In the genomic region with DNA sequence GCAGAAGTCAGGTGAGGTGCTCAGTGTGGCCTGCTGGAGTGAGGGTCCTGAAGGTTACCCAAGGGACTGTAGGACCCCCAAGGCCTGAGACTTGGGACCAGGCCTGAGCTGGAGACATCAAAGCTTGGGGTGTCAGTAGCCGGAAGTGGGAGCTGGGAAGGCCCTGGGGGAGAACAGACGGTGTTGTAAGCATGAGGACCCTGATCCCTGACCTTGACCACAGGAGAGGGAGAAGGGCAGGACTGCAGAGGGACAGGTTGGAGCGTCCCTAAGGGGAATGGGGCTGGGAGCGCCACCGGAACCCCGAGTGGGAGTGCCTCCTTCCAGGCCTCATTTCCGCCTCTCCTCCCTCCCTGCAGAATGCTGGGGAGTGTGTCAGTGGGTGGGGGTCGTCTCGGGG, we compare ENCODE assay signal across 10 cellular contexts. TPM values are rescaled to one million over a fixed set of nuclear protein-coding genes. Genes with fewer than 3 reads are reported as not detected.
DNase-seq lines count a peak whose midpoint lies in the region; ATAC-seq and TF ChIP-seq lines count a peak whose summit lies in the region.
"Had no signal": no experiment of that assay in that cellular context is flagged by ENCODE, and none has a peak within 500 bp of the region (broad histone marks: within the 10 kb centered on the region; RNA-seq: fewer than 3 reads in every experiment).

No MANE protein-coding gene starts in this region.

- H3K27me3 Mint-ChIP-seq in activated T-cell treated with anti-CD3 and anti-CD28 coated beads, Interleukin-2, amount 50 U/mL, for 24 hours: no peaks in the 10 kb centered on the region
- no peaks in the 10 kb centered on the region for H3K27me3 Mint-ChIP-seq in activated naive CD8-positive, alpha-beta T cell

- DNase-seq in activated T-cell treated with anti-CD3 and anti-CD28 coated beads, Interleukin-2, amount 50 U/mL, for 24 hours: no peak
- DNase-seq in activated T-cell treated with anti-CD3 and anti-CD28 coated beads, Interleukin-2, amount 50 U/mL, for 48 hours: no peak
- DNase-seq in lower lobe of right lung: no peak
- DNase-seq in testis: no peak
- DNase-seq in HCEC 1CT: no peak
- no peak for DNase-seq in stimulated activated CD4-positive, alpha-beta T cell treated with anti-CD3 and anti-CD28 coated beads, Interleukin-4, amount 100 ng/mL, for 4 hours

- ATAC-seq in lower lobe of right lung (no peak), GM18511 (IDR thresholded peaks at IDR 0.05; ENCODE audit: unreplicated experiment) (no peak)

- TF ChIP-seq CTCF in lower lobe of right lung (IDR thresholded peaks at IDR 0.05) (no peak), testis (IDR thresholded peaks at IDR 0.05) (no peak)

- peak overlapping the region; percentile 84 for H3K27ac ChIP-seq in lower lobe of right lung
- peak overlapping the region; percentile 46 to 77 for H3K27ac ChIP-seq in testis

- H3K9me3 Mint-ChIP-seq in activated T-cell treated with anti-CD3 and anti-CD28 coated beads, Interleukin-2, amount 50 U/mL, for 24 hours: no peaks in the 10 kb centered on the region
- no peaks in the 10 kb centered on the region for H3K9me3 Mint-ChIP-seq in activated naive CD8-positive, alpha-beta T cell (ENCODE audit: low read depth)

- TF ChIP-seq POLR2A in testis (IDR thresholded peaks at IDR 0.05): no peak

- no peaks in the 10 kb centered on the region for H3K9me3 ChIP-seq in lower lobe of right lung
- H3K9me3 ChIP-seq in testis: no peaks in the 10 kb centered on the region

- 28 to 53% methylated on average over 7 to 9 of the region's 9 CpGs for WGBS in testis, 2 donors

- peak overlapping the region; percentile 98 for H3K27ac Mint-ChIP-seq in activated T-cell treated with anti-CD3 and anti-CD28 coated beads, Interleukin-2, amount 50 U/mL, for 24 hours
- peak overlapping the region; percentile 98 for H3K27ac Mint-ChIP-seq in activated naive CD8-positive, alpha-beta T cell

- H3K4me1 Mint-ChIP-seq in activated T-cell treated with anti-CD3 and anti-CD28 coated beads, Interleukin-2, amount 50 U/mL, for 24 hours (ENCODE audit: low read depth): peaks cover 36% of the 10 kb centered on the region
- peaks cover 42% of the 10 kb centered on the region for H3K4me1 Mint-ChIP-seq in activated naive CD8-positive, alpha-beta T cell (ENCODE audit: low read depth)

- peak overlapping the region; percentile 98 for H3K4me3 Mint-ChIP-seq in activated T-cell treated with anti-CD3 and anti-CD28 coated beads, Interleukin-2, amount 50 U/mL, for 24 hours
- H3K4me3 Mint-ChIP-seq in activated naive CD8-positive, alpha-beta T cell: peak overlapping the region; percentile 100

- peaks cover 7% of the 10 kb centered on the region for H3K36me3 ChIP-seq in lower lobe of right lung
- H3K36me3 ChIP-seq in testis (ENCODE audit: low read depth, missing control alignments): no peaks in the 10 kb centered on the region

- H3K4me3 ChIP-seq in lower lobe of right lung: peak overlapping the region; percentile 91
- peak overlapping the region; percentile 67 to 71 for H3K4me3 ChIP-seq in testis

- H3K36me3 Mint-ChIP-seq in activated T-cell treated with anti-CD3 and anti-CD28 coated beads, Interleukin-2, amount 50 U/mL, for 24 hours (ENCODE audit: low read depth): peaks cover 10% of the 10 kb centered on the region
- no peaks in the 10 kb centered on the region for H3K36me3 Mint-ChIP-seq in activated naive CD8-positive, alpha-beta T cell

- intact Hi-C loops in lower lobe of right lung (cut with DNase I): no loop called here
- intact Hi-C loops in testis (cut with DNase I; ENCODE audit: low total_unique reads): no loop called here

- peaks cover 18% of the 10 kb centered on the region for H3K4me1 ChIP-seq in lower lobe of right lung
- peaks cover 20% of the 10 kb centered on the region for H3K4me1 ChIP-seq in testis

- no peaks in the 10 kb centered on the region for H3K27me3 ChIP-seq in lower lobe of right lung (ENCODE audit: low read depth)
- H3K27me3 ChIP-seq in testis: no peaks in the 10 kb centered on the region

RNA-seq across cellular contexts. Expression of gene TTC16, which starts 0.5 kb away (rescaled TPM):
- total RNA-seq in lower lobe of right lung (1.3 TPM), testis (10 to 100 TPM; 25.0 to 32.7 TPM)
- 46.2 TPM for polyA plus RNA-seq in testis (ENCODE audit: insufficient read depth, low read depth, low replicate concordance)
- total RNA-seq: myocyte had no signal

RNA-seq across cellular contexts. Expression of gene PTRH1, which starts 0.9 kb away (rescaled TPM):
- total RNA-seq in lower lobe of right lung (9.1 TPM), testis (10 to 100 TPM; 19.0 to 24.5 TPM)
- polyA plus RNA-seq in testis (ENCODE audit: insufficient read depth, low read depth, low replicate concordance): 18.2 TPM

RNA-seq across cellular contexts. Expression of gene CFAP157, which starts 9.6 kb away (rescaled TPM):
- total RNA-seq in lower lobe of right lung: 25.9 TPM
- total RNA-seq in testis: 10 to 100 TPM; 11.6 to 26.5 TPM
- polyA plus RNA-seq in testis (ENCODE audit: insufficient read depth, low read depth, low replicate concordance): 30.6 TPM
- total RNA-seq: subcutaneous adipose tissue had no signal

RNA-seq across cellular contexts. Expression of gene TOR2A, which starts 18.7 kb away (rescaled TPM):
- total RNA-seq in lower lobe of right lung: 16.5 TPM
- total RNA-seq in testis: 10 to 100 TPM; 28.7 to 32.0 TPM
- polyA plus RNA-seq in testis (ENCODE audit: insufficient read depth, low read depth, low replicate concordance): 30.4 TPM

Comparison
In these comparisons a context has a peak if more than half of its experiments do, and no peak if none do; other contexts are left out.
1. RNA of gene TTC16, which starts 0.5 kb away (total RNA-seq): 25.0 to 32.7 TPM in testis; 1.3 TPM in lower lobe of right lung (single experiment); every median in the first group is over 10 times any median in the second.